ENCODE assay signal across 1 cellular context in the genomic region with DNA sequence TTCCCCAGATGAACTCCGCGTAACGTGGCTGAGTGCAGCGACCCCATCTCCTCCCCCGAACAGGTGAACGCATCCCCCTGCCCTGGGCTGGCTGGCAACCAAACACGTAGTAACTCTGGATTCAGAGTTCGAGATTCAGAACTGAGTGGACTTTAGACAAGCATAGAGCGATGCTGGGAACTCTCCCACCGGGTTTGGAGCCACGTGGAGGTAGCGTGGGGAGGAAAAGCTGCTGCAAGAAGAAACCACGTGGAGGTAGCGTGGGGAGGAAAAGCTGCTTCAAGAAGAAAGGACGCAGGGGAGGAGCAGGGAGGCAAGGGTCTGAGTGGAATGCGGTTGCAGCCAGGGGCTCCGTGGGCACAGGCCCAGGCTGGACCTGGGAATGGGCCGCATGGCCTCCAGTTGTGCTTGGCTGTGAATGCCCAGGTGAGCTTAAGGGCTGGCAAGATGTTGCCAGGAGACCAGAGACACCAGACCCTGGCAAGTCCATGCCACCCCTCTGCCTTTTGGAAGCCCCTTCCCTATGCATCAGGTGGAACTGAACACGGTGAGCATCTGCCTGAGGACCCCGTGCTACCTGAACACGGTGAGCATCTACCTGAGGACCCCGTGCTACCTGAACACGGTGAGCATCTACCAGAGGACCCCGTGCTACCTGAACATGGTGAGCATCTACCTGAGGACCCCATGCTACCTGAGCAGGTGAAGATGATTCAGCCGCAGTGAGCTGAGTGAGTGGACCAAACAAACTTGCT.
TF ChIP-seq lines count a peak whose summit lies in the region.

No MANE protein-coding gene starts in this region.

TF ChIP-seq in HepG2, 621 proteins besides CTCF, POLR2A, EP300 and RAD21 (continued from another document and continues in another):
- TF ChIP-seq, protein P1, sequence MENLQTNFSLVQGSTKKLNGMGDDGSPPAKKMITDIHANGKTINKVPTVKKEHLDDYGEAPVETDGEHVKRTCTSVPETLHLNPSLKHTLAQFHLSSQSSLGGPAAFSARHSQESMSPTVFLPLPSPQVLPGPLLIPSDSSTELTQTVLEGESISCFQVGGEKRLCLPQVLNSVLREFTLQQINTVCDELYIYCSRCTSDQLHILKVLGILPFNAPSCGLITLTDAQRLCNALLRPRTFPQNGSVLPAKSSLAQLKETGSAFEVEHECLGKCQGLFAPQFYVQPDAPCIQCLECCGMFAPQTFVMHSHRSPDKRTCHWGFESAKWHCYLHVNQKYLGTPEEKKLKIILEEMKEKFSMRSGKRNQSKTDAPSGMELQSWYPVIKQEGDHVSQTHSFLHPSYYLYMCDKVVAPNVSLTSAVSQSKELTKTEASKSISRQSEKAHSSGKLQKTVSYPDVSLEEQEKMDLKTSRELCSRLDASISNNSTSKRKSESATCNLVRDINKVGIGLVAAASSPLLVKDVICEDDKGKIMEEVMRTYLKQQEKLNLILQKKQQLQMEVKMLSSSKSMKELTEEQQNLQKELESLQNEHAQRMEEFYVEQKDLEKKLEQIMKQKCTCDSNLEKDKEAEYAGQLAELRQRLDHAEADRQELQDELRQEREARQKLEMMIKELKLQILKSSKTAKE (CRISPR knock-in tag; IDR thresholded peaks at IDR 0.05; ENCODE audit: borderline replicate concordance) = 0 out of 2 replicates have a peak, but pooled peaks have one; percentile 36
- 0 out of 2 replicates have a peak, but pooled peaks have one; percentile 15 for TF ChIP-seq ZNF501 (CRISPR knock-in tag; IDR thresholded peaks at IDR 0.05)
- TF ChIP-seq, protein P2, sequence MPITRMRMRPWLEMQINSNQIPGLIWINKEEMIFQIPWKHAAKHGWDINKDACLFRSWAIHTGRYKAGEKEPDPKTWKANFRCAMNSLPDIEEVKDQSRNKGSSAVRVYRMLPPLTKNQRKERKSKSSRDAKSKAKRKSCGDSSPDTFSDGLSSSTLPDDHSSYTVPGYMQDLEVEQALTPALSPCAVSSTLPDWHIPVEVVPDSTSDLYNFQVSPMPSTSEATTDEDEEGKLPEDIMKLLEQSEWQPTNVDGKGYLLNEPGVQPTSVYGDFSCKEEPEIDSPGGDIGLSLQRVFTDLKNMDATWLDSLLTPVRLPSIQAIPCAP (CRISPR knock-in tag; IDR thresholded peaks at IDR 0.05; ENCODE audit: low read depth) = no peak
- TF ChIP-seq LCORL (IDR thresholded peaks at IDR 0.05) = no peak
- 0 out of 2 replicates have a peak, but pooled peaks have one; percentile 14 for TF ChIP-seq LCORL (CRISPR knock-in tag; IDR thresholded peaks at IDR 0.05)
- TF ChIP-seq, protein P3, sequence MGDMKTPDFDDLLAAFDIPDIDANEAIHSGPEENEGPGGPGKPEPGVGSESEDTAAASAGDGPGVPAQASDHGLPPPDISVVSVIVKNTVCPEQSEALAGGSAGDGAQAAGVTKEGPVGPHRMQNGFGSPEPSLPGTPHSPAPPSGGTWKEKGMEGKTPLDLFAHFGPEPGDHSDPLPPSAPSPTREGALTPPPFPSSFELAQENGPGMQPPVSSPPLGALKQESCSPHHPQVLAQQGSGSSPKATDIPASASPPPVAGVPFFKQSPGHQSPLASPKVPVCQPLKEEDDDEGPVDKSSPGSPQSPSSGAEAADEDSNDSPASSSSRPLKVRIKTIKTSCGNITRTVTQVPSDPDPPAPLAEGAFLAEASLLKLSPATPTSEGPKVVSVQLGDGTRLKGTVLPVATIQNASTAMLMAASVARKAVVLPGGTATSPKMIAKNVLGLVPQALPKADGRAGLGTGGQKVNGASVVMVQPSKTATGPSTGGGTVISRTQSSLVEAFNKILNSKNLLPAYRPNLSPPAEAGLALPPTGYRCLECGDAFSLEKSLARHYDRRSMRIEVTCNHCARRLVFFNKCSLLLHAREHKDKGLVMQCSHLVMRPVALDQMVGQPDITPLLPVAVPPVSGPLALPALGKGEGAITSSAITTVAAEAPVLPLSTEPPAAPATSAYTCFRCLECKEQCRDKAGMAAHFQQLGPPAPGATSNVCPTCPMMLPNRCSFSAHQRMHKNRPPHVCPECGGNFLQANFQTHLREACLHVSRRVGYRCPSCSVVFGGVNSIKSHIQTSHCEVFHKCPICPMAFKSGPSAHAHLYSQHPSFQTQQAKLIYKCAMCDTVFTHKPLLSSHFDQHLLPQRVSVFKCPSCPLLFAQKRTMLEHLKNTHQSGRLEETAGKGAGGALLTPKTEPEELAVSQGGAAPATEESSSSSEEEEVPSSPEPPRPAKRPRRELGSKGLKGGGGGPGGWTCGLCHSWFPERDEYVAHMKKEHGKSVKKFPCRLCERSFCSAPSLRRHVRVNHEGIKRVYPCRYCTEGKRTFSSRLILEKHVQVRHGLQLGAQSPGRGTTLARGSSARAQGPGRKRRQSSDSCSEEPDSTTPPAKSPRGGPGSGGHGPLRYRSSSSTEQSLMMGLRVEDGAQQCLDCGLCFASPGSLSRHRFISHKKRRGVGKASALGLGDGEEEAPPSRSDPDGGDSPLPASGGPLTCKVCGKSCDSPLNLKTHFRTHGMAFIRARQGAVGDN (CRISPR knock-in tag; IDR thresholded peaks at IDR 0.05) = peak; percentile 87
- TF ChIP-seq, protein P4, sequence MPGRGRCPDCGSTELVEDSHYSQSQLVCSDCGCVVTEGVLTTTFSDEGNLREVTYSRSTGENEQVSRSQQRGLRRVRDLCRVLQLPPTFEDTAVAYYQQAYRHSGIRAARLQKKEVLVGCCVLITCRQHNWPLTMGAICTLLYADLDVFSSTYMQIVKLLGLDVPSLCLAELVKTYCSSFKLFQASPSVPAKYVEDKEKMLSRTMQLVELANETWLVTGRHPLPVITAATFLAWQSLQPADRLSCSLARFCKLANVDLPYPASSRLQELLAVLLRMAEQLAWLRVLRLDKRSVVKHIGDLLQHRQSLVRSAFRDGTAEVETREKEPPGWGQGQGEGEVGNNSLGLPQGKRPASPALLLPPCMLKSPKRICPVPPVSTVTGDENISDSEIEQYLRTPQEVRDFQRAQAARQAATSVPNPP (CRISPR knock-in tag; IDR thresholded peaks at IDR 0.05) = no peak
- 0 out of 2 replicates have a peak, but pooled peaks have one; percentile 19 for TF ChIP-seq WIZ (CRISPR knock-in tag; IDR thresholded peaks at IDR 0.05)
- TF ChIP-seq, protein P5, sequence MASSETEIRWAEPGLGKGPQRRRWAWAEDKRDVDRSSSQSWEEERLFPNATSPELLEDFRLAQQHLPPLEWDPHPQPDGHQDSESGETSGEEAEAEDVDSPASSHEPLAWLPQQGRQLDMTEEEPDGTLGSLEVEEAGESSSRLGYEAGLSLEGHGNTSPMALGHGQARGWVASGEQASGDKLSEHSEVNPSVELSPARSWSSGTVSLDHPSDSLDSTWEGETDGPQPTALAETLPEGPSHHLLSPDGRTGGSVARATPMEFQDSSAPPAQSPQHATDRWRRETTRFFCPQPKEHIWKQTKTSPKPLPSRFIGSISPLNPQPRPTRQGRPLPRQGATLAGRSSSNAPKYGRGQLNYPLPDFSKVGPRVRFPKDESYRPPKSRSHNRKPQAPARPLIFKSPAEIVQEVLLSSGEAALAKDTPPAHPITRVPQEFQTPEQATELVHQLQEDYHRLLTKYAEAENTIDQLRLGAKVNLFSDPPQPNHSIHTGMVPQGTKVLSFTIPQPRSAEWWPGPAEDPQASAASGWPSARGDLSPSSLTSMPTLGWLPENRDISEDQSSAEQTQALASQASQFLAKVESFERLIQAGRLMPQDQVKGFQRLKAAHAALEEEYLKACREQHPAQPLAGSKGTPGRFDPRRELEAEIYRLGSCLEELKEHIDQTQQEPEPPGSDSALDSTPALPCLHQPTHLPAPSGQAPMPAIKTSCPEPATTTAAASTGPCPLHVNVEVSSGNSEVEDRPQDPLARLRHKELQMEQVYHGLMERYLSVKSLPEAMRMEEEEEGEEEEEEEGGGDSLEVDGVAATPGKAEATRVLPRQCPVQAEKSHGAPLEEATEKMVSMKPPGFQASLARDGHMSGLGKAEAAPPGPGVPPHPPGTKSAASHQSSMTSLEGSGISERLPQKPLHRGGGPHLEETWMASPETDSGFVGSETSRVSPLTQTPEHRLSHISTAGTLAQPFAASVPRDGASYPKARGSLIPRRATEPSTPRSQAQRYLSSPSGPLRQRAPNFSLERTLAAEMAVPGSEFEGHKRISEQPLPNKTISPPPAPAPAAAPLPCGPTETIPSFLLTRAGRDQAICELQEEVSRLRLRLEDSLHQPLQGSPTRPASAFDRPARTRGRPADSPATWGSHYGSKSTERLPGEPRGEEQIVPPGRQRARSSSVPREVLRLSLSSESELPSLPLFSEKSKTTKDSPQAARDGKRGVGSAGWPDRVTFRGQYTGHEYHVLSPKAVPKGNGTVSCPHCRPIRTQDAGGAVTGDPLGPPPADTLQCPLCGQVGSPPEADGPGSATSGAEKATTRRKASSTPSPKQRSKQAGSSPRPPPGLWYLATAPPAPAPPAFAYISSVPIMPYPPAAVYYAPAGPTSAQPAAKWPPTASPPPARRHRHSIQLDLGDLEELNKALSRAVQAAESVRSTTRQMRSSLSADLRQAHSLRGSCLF (CRISPR knock-in tag; IDR thresholded peaks at IDR 0.05; ENCODE audit: borderline replicate concordance) = no peak
- no peak for TF ChIP-seq RBFOX2 (IDR thresholded peaks at IDR 0.05; ENCODE audit: low read depth, low read length)
- peak; percentile 53; the same call in 1 of the 2 replicates for TF ChIP-seq MYC (CRISPR knock-in tag; IDR thresholded peaks at IDR 0.05; ENCODE audit: borderline replicate concordance)
- no peak for TF ChIP-seq ZNF10 (CRISPR knock-in tag; IDR thresholded peaks at IDR 0.05; ENCODE audit: borderline replicate concordance, low read depth)
- TF ChIP-seq KDM6A (CRISPR knock-in tag; IDR thresholded peaks at IDR 0.05; ENCODE audit: low read depth) = no peak
- TF ChIP-seq ZNF549 (CRISPR knock-in tag; IDR thresholded peaks at IDR 0.05) = no peak
- no peak for TF ChIP-seq ZNF296 (CRISPR knock-in tag; conservative IDR thresholded peaks at IDR 0.05)
- TF ChIP-seq, protein P6, sequence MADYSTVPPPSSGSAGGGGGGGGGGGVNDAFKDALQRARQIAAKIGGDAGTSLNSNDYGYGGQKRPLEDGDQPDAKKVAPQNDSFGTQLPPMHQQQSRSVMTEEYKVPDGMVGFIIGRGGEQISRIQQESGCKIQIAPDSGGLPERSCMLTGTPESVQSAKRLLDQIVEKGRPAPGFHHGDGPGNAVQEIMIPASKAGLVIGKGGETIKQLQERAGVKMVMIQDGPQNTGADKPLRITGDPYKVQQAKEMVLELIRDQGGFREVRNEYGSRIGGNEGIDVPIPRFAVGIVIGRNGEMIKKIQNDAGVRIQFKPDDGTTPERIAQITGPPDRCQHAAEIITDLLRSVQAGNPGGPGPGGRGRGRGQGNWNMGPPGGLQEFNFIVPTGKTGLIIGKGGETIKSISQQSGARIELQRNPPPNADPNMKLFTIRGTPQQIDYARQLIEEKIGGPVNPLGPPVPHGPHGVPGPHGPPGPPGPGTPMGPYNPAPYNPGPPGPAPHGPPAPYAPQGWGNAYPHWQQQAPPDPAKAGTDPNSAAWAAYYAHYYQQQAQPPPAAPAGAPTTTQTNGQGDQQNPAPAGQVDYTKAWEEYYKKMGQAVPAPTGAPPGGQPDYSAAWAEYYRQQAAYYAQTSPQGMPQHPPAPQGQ (CRISPR knock-in tag; IDR thresholded peaks at IDR 0.05; ENCODE audit: borderline replicate concordance) = 0 out of 2 replicates have a peak, but pooled peaks have one; percentile 32
- no peak for TF ChIP-seq HOXA3 (CRISPR knock-in tag; IDR thresholded peaks at IDR 0.05)
- TF ChIP-seq PCBP2 (optimal IDR thresholded peaks at IDR 0.05; ENCODE audit: low read depth, low read length, poor library complexity, severe bottlenecking) = no peak
- TF ChIP-seq HNF4A (CRISPR knock-in tag; IDR thresholded peaks at IDR 0.05) = no peak; the same call in 1 of the 2 replicates
- TF ChIP-seq ZNF589 (CRISPR knock-in tag; conservative IDR thresholded peaks at IDR 0.05) = no peak
- TF ChIP-seq ZNF3 (CRISPR knock-in tag; IDR thresholded peaks at IDR 0.05) = no peak
- TF ChIP-seq ONECUT2 (CRISPR knock-in tag; IDR thresholded peaks at IDR 0.05) = no peak
- TF ChIP-seq, protein P7, sequence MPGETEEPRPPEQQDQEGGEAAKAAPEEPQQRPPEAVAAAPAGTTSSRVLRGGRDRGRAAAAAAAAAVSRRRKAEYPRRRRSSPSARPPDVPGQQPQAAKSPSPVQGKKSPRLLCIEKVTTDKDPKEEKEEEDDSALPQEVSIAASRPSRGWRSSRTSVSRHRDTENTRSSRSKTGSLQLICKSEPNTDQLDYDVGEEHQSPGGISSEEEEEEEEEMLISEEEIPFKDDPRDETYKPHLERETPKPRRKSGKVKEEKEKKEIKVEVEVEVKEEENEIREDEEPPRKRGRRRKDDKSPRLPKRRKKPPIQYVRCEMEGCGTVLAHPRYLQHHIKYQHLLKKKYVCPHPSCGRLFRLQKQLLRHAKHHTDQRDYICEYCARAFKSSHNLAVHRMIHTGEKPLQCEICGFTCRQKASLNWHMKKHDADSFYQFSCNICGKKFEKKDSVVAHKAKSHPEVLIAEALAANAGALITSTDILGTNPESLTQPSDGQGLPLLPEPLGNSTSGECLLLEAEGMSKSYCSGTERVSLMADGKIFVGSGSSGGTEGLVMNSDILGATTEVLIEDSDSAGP (CRISPR knock-in tag; IDR thresholded peaks at IDR 0.05; ENCODE audit: borderline replicate concordance) = 0 out of 2 replicates have a peak, but pooled peaks have one; percentile 42
- no peak for TF ChIP-seq ZNF335 (CRISPR knock-in tag; IDR thresholded peaks at IDR 0.05)
- TF ChIP-seq, protein P8, sequence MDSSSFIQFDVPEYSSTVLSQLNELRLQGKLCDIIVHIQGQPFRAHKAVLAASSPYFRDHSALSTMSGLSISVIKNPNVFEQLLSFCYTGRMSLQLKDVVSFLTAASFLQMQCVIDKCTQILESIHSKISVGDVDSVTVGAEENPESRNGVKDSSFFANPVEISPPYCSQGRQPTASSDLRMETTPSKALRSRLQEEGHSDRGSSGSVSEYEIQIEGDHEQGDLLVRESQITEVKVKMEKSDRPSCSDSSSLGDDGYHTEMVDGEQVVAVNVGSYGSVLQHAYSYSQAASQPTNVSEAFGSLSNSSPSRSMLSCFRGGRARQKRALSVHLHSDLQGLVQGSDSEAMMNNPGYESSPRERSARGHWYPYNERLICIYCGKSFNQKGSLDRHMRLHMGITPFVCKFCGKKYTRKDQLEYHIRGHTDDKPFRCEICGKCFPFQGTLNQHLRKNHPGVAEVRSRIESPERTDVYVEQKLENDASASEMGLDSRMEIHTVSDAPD (CRISPR knock-in tag; IDR thresholded peaks at IDR 0.05) = no peak
- TF ChIP-seq NR2F6 (IDR thresholded peaks at IDR 0.05) = no peak
- no peak for TF ChIP-seq NR2F6 (CRISPR knock-in tag; IDR thresholded peaks at IDR 0.05)
- no peak for TF ChIP-seq NFKBIZ (CRISPR knock-in tag; IDR thresholded peaks at IDR 0.05)
- TF ChIP-seq ZBTB20 (CRISPR knock-in tag; IDR thresholded peaks at IDR 0.05; ENCODE audit: borderline replicate concordance, low read depth) = no peak
- TF ChIP-seq SAP130 (CRISPR knock-in tag; IDR thresholded peaks at IDR 0.05; ENCODE audit: low read depth) = 0 out of 2 replicates have a peak, but pooled peaks have one; percentile 3
- TF ChIP-seq TAF1 (CRISPR knock-in tag; IDR thresholded peaks at IDR 0.05) = no peak
- 0 out of 2 replicates have a peak, but pooled peaks have one; percentile 38 for TF ChIP-seq ZMYM2 (CRISPR knock-in tag; IDR thresholded peaks at IDR 0.05)
- 0 out of 2 replicates have a peak, but pooled peaks have one; percentile 8 for TF ChIP-seq ZNF556 (CRISPR knock-in tag; IDR thresholded peaks at IDR 0.05; ENCODE audit: borderline replicate concordance)
- peak; percentile 67; the same call in 1 of the 2 replicates for TF ChIP-seq ZBTB38 (CRISPR knock-in tag; IDR thresholded peaks at IDR 0.05)
- TF ChIP-seq HDAC1 (CRISPR knock-in tag; IDR thresholded peaks at IDR 0.05) = no peak
- TF ChIP-seq, protein P9, sequence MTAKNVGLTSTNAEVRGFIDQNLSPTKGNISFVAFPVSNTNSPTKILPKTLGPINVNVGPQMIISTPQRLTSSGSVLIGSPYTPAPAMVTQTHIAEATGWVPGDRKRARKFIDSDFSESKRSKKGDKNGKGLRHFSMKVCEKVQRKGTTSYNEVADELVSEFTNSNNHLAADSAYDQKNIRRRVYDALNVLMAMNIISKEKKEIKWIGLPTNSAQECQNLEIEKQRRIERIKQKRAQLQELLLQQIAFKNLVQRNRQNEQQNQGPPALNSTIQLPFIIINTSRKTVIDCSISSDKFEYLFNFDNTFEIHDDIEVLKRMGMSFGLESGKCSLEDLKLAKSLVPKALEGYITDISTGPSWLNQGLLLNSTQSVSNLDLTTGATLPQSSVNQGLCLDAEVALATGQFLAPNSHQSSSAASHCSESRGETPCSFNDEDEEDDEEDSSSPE (CRISPR knock-in tag; IDR thresholded peaks at IDR 0.05) = no peak
- TF ChIP-seq TBL1XR1 (IDR thresholded peaks at IDR 0.05; ENCODE audit: borderline replicate concordance, low read length, partially characterized antibody) = no peak
